ENCODE assay signal across 16 cellular contexts in the genomic region with DNA sequence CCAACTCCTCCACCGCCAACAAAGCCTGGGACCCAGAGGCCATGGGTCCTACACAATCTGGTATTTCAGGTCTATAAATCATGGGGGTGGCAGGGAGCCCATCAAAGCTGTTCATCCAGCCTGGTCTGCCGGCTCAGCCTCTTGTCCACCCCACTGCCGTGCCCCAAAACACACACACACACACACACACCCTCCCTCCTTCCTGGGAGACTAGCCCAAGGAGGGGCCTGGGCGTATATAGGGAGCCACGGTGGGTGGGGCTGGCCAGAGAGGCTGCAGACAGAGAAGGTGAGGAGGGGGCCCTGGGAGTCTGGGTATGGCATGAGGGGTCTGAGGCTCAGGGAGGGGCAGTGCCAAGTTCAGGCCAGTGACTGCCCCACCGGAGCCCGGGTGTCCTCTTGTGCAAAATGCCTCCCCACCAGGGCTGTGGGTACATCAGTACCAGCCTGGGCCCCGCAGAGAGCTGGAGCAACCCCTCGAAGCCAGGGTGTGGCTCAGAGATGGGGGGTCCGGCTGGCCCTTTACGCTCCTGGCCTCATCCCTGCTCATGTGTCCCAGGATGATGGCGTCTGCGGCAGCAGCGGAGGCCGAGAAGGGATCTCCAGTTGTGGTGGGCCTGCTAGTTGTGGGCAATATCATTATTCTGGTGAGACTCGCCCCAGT. TPM values are rescaled to one million over a fixed set of nuclear protein-coding genes. Genes with fewer than 3 reads are reported as not detected.
A peak's percentile ranks its signal among the peaks of the same experiment; 100 is the strongest.
DNase-seq lines count a peak whose midpoint lies in the region; ATAC-seq and TF ChIP-seq lines count a peak whose summit lies in the region.
"Had no signal": no experiment of that assay in that cellular context is flagged by ENCODE, and none has a peak within 500 bp of the region (broad histone marks: within the 10 kb centered on the region; RNA-seq: fewer than 3 reads in every experiment).

A gene (plus strand): TSS at position 267 of the 663 bp plus-strand sequence. CDS start 296 bp downstream, at position 563.

- TF ChIP-seq CTCF in right atrium auricular region (IDR thresholded peaks at IDR 0.05), result no peak
- no peak for TF ChIP-seq CTCF in Panc1 (IDR thresholded peaks at IDR 0.05)
- TF ChIP-seq CTCF in upper lobe of right lung (IDR thresholded peaks at IDR 0.05), result no peak

- POLR2A ChIA-PET in Panc1 (lab: Charles Lee), result interaction anchor here (0.6 kb wide), 1 partner anchor 151 kb away, joined by 3 read pairs; no protein-coding TSS in a partner anchor
- POLR2A ChIA-PET in HEK293T (lab: Yijun Ruan, JAX), result interaction anchor here (0.7 to 1.5 kb wide), 2 partner anchors 18 to 36 kb away, joined by 3 read pairs; a partner anchor contains a TSS

- no peaks in the 10 kb centered on the region for H3K4me1 ChIP-seq in right cardiac atrium (ENCODE audit: control insufficient read depth, insufficient read depth, low read length)
- no peaks in the 10 kb centered on the region for H3K4me1 ChIP-seq in right atrium auricular region
- no peaks in the 10 kb centered on the region for H3K4me1 ChIP-seq in Panc1 (ENCODE audit: control insufficient read depth, insufficient read depth, low read length)
- H3K4me1 ChIP-seq in upper lobe of right lung, result no peaks in the 10 kb centered on the region
- H3K4me1 ChIP-seq: Peyer's patch had no signal

- CTCF ChIA-PET in Panc1 (lab: Charles Lee), result no interaction called here
- CTCF ChIA-PET in HEK293T (lab: Yijun Ruan, JAX), result no interaction called here

- no peaks in the 10 kb centered on the region for H3K27me3 ChIP-seq in right cardiac atrium (ENCODE audit: control insufficient read depth, insufficient read depth)
- H3K27me3 ChIP-seq in right atrium auricular region, result no peaks in the 10 kb centered on the region
- H3K27me3 ChIP-seq in Panc1 (ENCODE audit: control insufficient read depth, insufficient read depth, low read length), result no peaks in the 10 kb centered on the region
- H3K27me3 ChIP-seq in upper lobe of right lung, result no peaks in the 10 kb centered on the region
- H3K27me3 ChIP-seq: Peyer's patch had no signal

- H3K36me3 ChIP-seq in right atrium auricular region (peaks cover 47% of the 10 kb centered on the region), Panc1 (ENCODE audit: control insufficient read depth, insufficient read depth, low read length) (0 out of 2 replicates have a peak, but pooled peaks cover 4% of the 10 kb centered on the region), upper lobe of right lung (peaks cover 6% of the 10 kb centered on the region)

- ATAC-seq in right cardiac atrium, result peak; percentile 22 to 46
- peak; percentile 44 for ATAC-seq in Panc1
- peak; percentile 29 for ATAC-seq in upper lobe of right lung
- ATAC-seq in HG03469 (IDR thresholded peaks at IDR 0.05; ENCODE audit: unreplicated experiment), result no peak
- ATAC-seq in HG02884 (IDR thresholded peaks at IDR 0.05; ENCODE audit: unreplicated experiment), result no peak
- ATAC-seq: CD8-positive, alpha-beta T cell; GM23338 had no signal

- WGBS in right cardiac atrium, result 70% methylated on average over 16 of the region's 16 CpGs

- in situ Hi-C loops in Panc1 (cut with HindIII; ENCODE audit: low pct_unique_long_range_greater_than_20kb, low sequenced_read_pairs), result no loop called here

- H3K9me3 ChIP-seq in right cardiac atrium (ENCODE audit: control insufficient read depth, low read length) (no peaks in the 10 kb centered on the region), right atrium auricular region (no peaks in the 10 kb centered on the region), Panc1 (ENCODE audit: control insufficient read depth, insufficient read depth, low read depth, low read length) (no peaks in the 10 kb centered on the region), upper lobe of right lung (no peaks in the 10 kb centered on the region)
- H3K9me3 ChIP-seq: Peyer's patch had no signal

- DNase-seq in right cardiac atrium (peak in 1 of 3 donors; percentile 53), right atrium auricular region (ENCODE audit: low spot score) (no peak), Panc1 (ENCODE audit: low read depth, low spot score) (no peak), left kidney (ENCODE audit: low read depth, low spot score) (peak; percentile 36), upper lobe of right lung (no peak), HEK293T (ENCODE audit: extremely low spot score) (no peak)
- DNase-seq: CD8-positive, alpha-beta T cell; MV-4-11; NCI-H1417 treated with DMSO at 0.1 percent for 48 hours; NCI-H2029 treated with DMSO at 0.1 percent for 48 hours; NCI-H510A treated with DMSO at 0.1 percent for 48 hours; Peyer's patch had no signal

- H3K27ac ChIP-seq in right cardiac atrium (ENCODE audit: low read length) (no peak within 1 kb of the TSS), right atrium auricular region (no peak within 1 kb of the TSS), Panc1 (ENCODE audit: low read length) (no peak within 1 kb of the TSS), upper lobe of right lung (no peak within 1 kb of the TSS)
- H3K27ac ChIP-seq: Peyer's patch had no signal

- BruUV-seq in Panc1 (replicated peaks; lab: Mats Ljungman, UMichigan), result no TSS peak

- H3K4me3 ChIP-seq in right cardiac atrium (ENCODE audit: low read length) (no peak within 1 kb of the TSS), right atrium auricular region (no peak within 1 kb of the TSS), Panc1 (ENCODE audit: low read depth in 2 of 2, low read length in 2 of 2) (no peak within 1 kb of the TSS), upper lobe of right lung (no peak within 1 kb of the TSS)
- H3K4me3 ChIP-seq: GM23338, Peyer's patch had no signal

- intact Hi-C loops in right cardiac atrium (cut with DNase I) (no loop called here), Panc1 (cut with micrococcal nuclease; ENCODE audit: unreplicated experiment) (no loop called here), upper lobe of right lung (cut with DNase I) (no loop called here)

TF ChIP-seq in HEK293T, 16 proteins besides CTCF, POLR2A, EP300 and RAD21:
- TF ChIP-seq, protein P1, sequence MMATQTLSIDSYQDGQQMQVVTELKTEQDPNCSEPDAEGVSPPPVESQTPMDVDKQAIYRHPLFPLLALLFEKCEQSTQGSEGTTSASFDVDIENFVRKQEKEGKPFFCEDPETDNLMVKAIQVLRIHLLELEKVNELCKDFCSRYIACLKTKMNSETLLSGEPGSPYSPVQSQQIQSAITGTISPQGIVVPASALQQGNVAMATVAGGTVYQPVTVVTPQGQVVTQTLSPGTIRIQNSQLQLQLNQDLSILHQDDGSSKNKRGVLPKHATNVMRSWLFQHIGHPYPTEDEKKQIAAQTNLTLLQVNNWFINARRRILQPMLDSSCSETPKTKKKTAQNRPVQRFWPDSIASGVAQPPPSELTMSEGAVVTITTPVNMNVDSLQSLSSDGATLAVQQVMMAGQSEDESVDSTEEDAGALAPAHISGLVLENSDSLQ (IDR thresholded peaks at IDR 0.05), result no peak
- TF ChIP-seq SUZ12 (IDR thresholded peaks at IDR 0.05), result no peak
- TF ChIP-seq FOXA1 (IDR thresholded peaks at IDR 0.05), result no peak
- TF ChIP-seq ZNF384 (IDR thresholded peaks at IDR 0.05), result no peak
- no peak for TF ChIP-seq L3MBTL2 (conservative IDR thresholded peaks at IDR 0.05)
- TF ChIP-seq SP1 (IDR thresholded peaks at IDR 0.05), result no peak
- TF ChIP-seq TARDBP (IDR thresholded peaks at IDR 0.05), result no peak
- TF ChIP-seq LEF1 (IDR thresholded peaks at IDR 0.05; ENCODE audit: borderline replicate concordance), result no peak
- no peak for TF ChIP-seq FOXK2 (IDR thresholded peaks at IDR 0.05)
- no peak for TF ChIP-seq ARNT (IDR thresholded peaks at IDR 0.05)
- TF ChIP-seq ELF4 (IDR thresholded peaks at IDR 0.05), result no peak

RNA-seq across cellular contexts. Expression of the gene that starts here (rescaled TPM):
- total RNA-seq in right cardiac atrium (not detected), right atrium auricular region (not detected), Panc1 (2021; ENCODE audit: unreplicated experiment) (0.67 TPM), upper lobe of right lung (not detected)
- polyA plus RNA-seq in right cardiac atrium, result not detected
- polyA plus RNA-seq in Panc1 (2012; ENCODE audit: insufficient read length), result 3.1 TPM
- total RNA-seq: CD8-positive, alpha-beta T cell; Peyer's patch had no signal
- polyA plus RNA-seq: AG04450 had no signal

Comparison
In these comparisons a context has a peak if more than half of its experiments do, and no peak if none do; other contexts are left out.
1. Peak in ATAC-seq in right cardiac atrium; RNA of the gene not detected or under 1 TPM.
2. Peak in ATAC-seq in upper lobe of right lung; RNA of the gene not detected or under 1 TPM.